1 cellular context compared by ENCODE assay signal in genomic region chr3:38346584-38347410, GRCh38.
TF ChIP-seq lines count a peak whose summit lies in the region.

TSS of gene XYLB (plus strand) at chr3:38346785. CDS start at chr3:38346869, 84 bp downstream.

TF ChIP-seq in HEK293, 187 proteins besides CTCF, POLR2A, EP300 and RAD21 (continued from another document and continues in another):
- TF ChIP-seq ZSCAN30 (tag by site-specific recombination; IDR thresholded peaks at IDR 0.05) (peak; percentile 72; the same call in 1 of the 2 replicates), ATF2 (tag by site-specific recombination; IDR thresholded peaks at IDR 0.05; ENCODE audit: low read depth) (no peak), ZNF610 (tag by site-specific recombination; IDR thresholded peaks at IDR 0.05; ENCODE audit: borderline replicate concordance) (no peak), ZNF391 (tag by site-specific recombination; IDR thresholded peaks at IDR 0.05; ENCODE audit: borderline replicate concordance, low read depth) (no peak), ZNF311 (tag by site-specific recombination; IDR thresholded peaks at IDR 0.05; ENCODE audit: borderline replicate concordance) (no peak), ZNF350 (tag by site-specific recombination; IDR thresholded peaks at IDR 0.05) (no peak), HOXD13 (CRISPR knock-in tag; IDR thresholded peaks at IDR 0.05; ENCODE audit: borderline replicate concordance) (no peak), ZNF292 (tag by site-specific recombination; IDR thresholded peaks at IDR 0.05; ENCODE audit: borderline replicate concordance, low read depth) (no peak), ZNF621 (tag by site-specific recombination; IDR thresholded peaks at IDR 0.05) (no peak), ZNF76 (tag by site-specific recombination; IDR thresholded peaks at IDR 0.05; ENCODE audit: borderline replicate concordance, low read depth) (peak; percentile 74), ZEB2 (tag by site-specific recombination; IDR thresholded peaks at IDR 0.05) (peak; percentile 75), ZNF132 (tag by site-specific recombination; IDR thresholded peaks at IDR 0.05; ENCODE audit: borderline replicate concordance) (no peak), ZBTB1 (tag by site-specific recombination; IDR thresholded peaks at IDR 0.05) (no peak), ZBTB8A (tag by site-specific recombination; IDR thresholded peaks at IDR 0.05) (peak; percentile 91), ZNF560 (tag by site-specific recombination; IDR thresholded peaks at IDR 0.05; ENCODE audit: borderline replicate concordance) (no peak), ZNF600 (tag by site-specific recombination; IDR thresholded peaks at IDR 0.05) (no peak; the same call in 1 of the 2 replicates), KLF10 (tag by site-specific recombination; IDR thresholded peaks at IDR 0.05) (peak; percentile 49; the same call in 1 of the 2 replicates), ZNF555 (tag by site-specific recombination; conservative IDR thresholded peaks at IDR 0.05) (no peak), ZNF704 (tag by site-specific recombination; IDR thresholded peaks at IDR 0.05) (no peak), HOXC10 (CRISPR knock-in tag; IDR thresholded peaks at IDR 0.05) (no peak), ZNF792 (tag by site-specific recombination; IDR thresholded peaks at IDR 0.05) (no peak), ZNF19 (tag by site-specific recombination; IDR thresholded peaks at IDR 0.05; ENCODE audit: low read depth) (no peak), REST (tag by site-specific recombination; IDR thresholded peaks at IDR 0.05) (no peak), ZNF248 (tag by site-specific recombination; IDR thresholded peaks at IDR 0.05) (no peak), SETDB1 (IDR thresholded peaks at IDR 0.05; ENCODE audit: insufficient read length, low read length) (no peak), ZNF121 (tag by site-specific recombination; IDR thresholded peaks at IDR 0.05) (no peak), PBX3 (CRISPR knock-in tag; IDR thresholded peaks at IDR 0.05) (no peak), HOXA7 (CRISPR knock-in tag; IDR thresholded peaks at IDR 0.05; ENCODE audit: borderline replicate concordance) (no peak), ZNF335 (tag by site-specific recombination; conservative IDR thresholded peaks at IDR 0.05) (peak; percentile 71), ZNF629 (tag by site-specific recombination; IDR thresholded peaks at IDR 0.05) (peak; percentile 27; the same call in 1 of the 2 replicates), ZFP3 (tag by site-specific recombination; IDR thresholded peaks at IDR 0.05; ENCODE audit: low read depth) (no peak), ZNF544 (tag by site-specific recombination; IDR thresholded peaks at IDR 0.05) (no peak), SP7 (tag by site-specific recombination; IDR thresholded peaks at IDR 0.05) (peak; percentile 53), GLI2 (tag by site-specific recombination; IDR thresholded peaks at IDR 0.05; ENCODE audit: borderline replicate concordance, low read depth) (no peak), ZNF366 (tag by site-specific recombination; conservative IDR thresholded peaks at IDR 0.05) (no peak), ZNF416 (tag by site-specific recombination; IDR thresholded peaks at IDR 0.05) (no peak), ZBTB20 (tag by site-specific recombination; IDR thresholded peaks at IDR 0.05) (peak; percentile 91), WT1 (tag by site-specific recombination; IDR thresholded peaks at IDR 0.05) (peak; percentile 16; the same call in 1 of the 2 replicates), KLF9 (tag by site-specific recombination; IDR thresholded peaks at IDR 0.05; ENCODE audit: low read depth) (peak; percentile 87)
- TF ChIP-seq, protein P1, sequence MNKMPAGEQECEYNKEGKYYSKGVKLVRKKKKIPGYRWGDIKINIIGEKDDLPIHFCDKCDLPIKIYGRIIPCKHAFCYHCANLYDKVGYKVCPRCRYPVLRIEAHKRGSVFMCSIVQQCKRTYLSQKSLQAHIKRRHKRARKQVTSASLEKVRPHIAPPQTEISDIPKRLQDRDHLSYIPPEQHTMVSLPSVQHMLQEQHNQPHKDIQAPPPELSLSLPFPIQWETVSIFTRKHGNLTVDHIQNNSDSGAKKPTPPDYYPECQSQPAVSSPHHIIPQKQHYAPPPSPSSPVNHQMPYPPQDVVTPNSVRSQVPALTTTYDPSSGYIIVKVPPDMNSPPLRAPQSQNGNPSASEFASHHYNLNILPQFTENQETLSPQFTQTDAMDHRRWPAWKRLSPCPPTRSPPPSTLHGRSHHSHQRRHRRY (tag by site-specific recombination; IDR thresholded peaks at IDR 0.05), result no peak
- TF ChIP-seq, protein P2, sequence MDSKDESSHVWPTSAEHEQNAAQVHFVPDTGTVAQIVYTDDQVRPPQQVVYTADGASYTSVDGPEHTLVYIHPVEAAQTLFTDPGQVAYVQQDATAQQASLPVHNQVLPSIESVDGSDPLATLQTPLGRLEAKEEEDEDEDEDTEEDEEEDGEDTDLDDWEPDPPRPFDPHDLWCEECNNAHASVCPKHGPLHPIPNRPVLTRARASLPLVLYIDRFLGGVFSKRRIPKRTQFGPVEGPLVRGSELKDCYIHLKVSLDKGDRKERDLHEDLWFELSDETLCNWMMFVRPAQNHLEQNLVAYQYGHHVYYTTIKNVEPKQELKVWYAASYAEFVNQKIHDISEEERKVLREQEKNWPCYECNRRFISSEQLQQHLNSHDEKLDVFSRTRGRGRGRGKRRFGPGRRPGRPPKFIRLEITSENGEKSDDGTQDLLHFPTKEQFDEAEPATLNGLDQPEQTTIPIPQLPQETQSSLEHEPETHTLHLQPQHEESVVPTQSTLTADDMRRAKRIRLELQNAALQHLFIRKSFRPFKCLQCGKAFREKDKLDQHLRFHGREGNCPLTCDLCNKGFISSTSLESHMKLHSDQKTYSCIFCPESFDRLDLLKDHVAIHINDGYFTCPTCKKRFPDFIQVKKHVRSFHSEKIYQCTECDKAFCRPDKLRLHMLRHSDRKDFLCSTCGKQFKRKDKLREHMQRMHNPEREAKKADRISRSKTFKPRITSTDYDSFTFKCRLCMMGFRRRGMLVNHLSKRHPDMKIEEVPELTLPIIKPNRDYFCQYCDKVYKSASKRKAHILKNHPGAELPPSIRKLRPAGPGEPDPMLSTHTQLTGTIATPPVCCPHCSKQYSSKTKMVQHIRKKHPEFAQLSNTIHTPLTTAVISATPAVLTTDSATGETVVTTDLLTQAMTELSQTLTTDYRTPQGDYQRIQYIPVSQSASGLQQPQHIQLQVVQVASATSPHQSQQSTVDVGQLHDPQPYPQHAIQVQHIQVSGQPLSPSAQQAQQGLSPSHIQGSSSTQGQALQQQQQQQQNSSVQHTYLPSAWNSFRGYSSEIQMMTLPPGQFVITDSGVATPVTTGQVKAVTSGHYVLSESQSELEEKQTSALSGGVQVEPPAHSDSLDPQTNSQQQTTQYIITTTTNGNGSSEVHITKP (tag by site-specific recombination; IDR thresholded peaks at IDR 0.05), result peak; percentile 91
- TF ChIP-seq, protein P3, sequence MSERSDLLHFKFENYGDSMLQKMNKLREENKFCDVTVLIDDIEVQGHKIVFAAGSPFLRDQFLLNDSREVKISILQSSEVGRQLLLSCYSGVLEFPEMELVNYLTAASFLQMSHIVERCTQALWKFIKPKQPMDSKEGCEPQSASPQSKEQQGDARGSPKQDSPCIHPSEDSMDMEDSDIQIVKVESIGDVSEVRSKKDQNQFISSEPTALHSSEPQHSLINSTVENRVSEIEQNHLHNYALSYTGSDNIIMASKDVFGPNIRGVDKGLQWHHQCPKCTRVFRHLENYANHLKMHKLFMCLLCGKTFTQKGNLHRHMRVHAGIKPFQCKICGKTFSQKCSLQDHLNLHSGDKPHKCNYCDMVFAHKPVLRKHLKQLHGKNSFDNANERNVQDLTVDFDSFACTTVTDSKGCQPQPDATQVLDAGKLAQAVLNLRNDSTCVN (tag by site-specific recombination; optimal IDR thresholded peaks at IDR 0.05), result peak; percentile 94
- TF ChIP-seq, protein P4, sequence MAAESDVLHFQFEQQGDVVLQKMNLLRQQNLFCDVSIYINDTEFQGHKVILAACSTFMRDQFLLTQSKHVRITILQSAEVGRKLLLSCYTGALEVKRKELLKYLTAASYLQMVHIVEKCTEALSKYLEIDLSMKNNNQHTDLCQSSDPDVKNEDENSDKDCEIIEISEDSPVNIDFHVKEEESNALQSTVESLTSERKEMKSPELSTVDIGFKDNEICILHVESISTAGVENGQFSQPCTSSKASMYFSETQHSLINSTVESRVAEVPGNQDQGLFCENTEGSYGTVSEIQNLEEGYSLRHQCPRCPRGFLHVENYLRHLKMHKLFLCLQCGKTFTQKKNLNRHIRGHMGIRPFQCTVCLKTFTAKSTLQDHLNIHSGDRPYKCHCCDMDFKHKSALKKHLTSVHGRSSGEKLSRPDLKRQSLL (tag by site-specific recombination; IDR thresholded peaks at IDR 0.05), result peak; percentile 93
- TF ChIP-seq, protein P5, sequence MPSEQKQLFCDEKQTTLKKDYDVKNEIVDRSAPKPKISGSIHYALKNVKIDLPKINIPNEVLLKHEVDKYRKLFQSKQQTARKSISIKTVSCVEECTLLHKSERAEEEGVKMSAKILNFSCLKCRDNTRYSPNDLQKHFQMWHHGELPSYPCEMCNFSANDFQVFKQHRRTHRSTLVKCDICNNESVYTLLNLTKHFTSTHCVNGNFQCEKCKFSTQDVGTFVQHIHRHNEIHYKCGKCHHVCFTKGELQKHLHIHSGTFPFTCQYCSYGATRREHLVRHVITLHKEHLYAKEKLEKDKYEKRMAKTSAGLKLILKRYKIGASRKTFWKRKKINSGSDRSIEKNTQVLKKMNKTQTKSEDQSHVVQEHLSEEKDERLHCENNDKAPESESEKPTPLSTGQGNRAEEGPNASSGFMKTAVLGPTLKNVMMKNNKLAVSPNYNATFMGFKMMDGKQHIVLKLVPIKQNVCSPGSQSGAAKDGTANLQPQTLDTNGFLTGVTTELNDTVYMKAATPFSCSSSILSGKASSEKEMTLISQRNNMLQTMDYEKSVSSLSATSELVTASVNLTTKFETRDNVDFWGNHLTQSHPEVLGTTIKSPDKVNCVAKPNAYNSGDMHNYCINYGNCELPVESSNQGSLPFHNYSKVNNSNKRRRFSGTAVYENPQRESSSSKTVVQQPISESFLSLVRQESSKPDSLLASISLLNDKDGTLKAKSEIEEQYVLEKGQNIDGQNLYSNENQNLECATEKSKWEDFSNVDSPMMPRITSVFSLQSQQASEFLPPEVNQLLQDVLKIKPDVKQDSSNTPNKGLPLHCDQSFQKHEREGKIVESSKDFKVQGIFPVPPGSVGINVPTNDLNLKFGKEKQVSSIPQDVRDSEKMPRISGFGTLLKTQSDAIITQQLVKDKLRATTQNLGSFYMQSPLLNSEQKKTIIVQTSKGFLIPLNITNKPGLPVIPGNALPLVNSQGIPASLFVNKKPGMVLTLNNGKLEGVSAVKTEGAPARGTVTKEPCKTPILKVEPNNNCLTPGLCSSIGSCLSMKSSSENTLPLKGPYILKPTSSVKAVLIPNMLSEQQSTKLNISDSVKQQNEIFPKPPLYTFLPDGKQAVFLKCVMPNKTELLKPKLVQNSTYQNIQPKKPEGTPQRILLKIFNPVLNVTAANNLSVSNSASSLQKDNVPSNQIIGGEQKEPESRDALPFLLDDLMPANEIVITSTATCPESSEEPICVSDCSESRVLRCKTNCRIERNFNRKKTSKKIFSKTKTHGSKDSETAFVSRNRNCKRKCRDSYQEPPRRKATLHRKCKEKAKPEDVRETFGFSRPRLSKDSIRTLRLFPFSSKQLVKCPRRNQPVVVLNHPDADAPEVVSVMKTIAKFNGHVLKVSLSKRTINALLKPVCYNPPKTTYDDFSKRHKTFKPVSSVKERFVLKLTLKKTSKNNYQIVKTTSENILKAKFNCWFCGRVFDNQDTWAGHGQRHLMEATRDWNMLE (tag by site-specific recombination; conservative IDR thresholded peaks at IDR 0.05; ENCODE audit: low read depth), result no peak
